16 cellular contexts compared by ENCODE assay signal in the genomic region with DNA sequence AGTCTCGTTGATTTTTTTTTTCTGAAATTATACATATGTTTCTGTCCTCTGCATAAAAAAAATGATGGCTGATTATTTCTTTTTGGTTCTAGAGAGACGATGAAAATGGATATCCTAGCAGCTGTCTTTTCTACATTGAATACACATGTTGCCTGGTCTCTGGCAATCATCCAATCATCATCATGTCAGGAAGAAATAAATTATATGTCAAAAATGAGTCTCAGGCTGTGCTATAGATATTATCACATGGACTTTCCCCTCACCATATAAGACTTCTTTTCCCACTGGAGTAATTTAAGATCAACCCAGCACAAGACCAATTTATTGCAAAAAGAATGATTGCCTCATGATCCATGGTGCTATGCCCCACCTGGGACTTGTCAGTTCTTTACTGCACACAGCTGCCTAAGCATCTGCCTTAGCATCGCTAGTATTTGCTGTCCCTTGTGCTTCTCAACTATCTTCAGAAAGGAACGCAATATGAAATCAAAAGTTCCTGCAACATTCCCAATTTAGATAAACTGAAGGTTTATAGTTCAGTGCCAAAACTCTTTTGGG.
DNase-seq lines count a peak whose midpoint lies in the region; TF ChIP-seq lines count a peak whose summit lies in the region.
"Had no signal": no experiment of that assay in that cellular context is flagged by ENCODE, and none has a peak within 500 bp of the region (broad histone marks: within the 10 kb centered on the region; RNA-seq: fewer than 3 reads in every experiment).

No MANE protein-coding gene starts in this region.

- no peaks in the 10 kb centered on the region for H3K36me3 Mint-ChIP-seq in nephron (ENCODE audit: low read depth)

- H3K27ac Mint-ChIP-seq in nephron, result peak overlapping the region; percentile 28 to 88 (median 29)
- H3K27ac Mint-ChIP-seq: activated T-cell treated with anti-CD3 and anti-CD28 coated beads, Interleukin-2, amount 50 U/mL, for 24 hours; T-helper 2 cell treated with Interferon-gamma antibody and Interleukin-4, amounts not matched to agents 5 μg/mL and 100 μg/mL, for 36 hours had no signal

- peaks cover 19% of the 10 kb centered on the region for H3K4me1 Mint-ChIP-seq in nephron

- no peak overlapping the region for H3K4me3 Mint-ChIP-seq in nephron
- H3K4me3 Mint-ChIP-seq: activated T-cell treated with anti-CD3 and anti-CD28 coated beads, Interleukin-2, amount 50 U/mL, for 24 hours; T-helper 2 cell treated with Interferon-gamma antibody and Interleukin-4, amounts not matched to agents 5 μg/mL and 100 μg/mL, for 36 hours had no signal

- peak; percentile 18 for DNase-seq in NCI-H1436 (lab: John Stamatoyannopoulos, UW)
- DNase-seq in NCI-H1436 treated with DMSO at 0.1 percent for 48 hours (lab: John Stamatoyannopoulos, UW), result no peak
- DNase-seq in NCI-H1105 treated with DMSO at 0.1 percent for 48 hours (lab: John Stamatoyannopoulos, UW), result peak; percentile 78
- DNase-seq in NCI-H446 treated with DMSO at 0.1 percent for 48 hours (lab: John Stamatoyannopoulos, UW), result peak; percentile 56
- no peak for DNase-seq in NCI-H526 treated with DMSO at 0.1 percent for 48 hours (lab: John Stamatoyannopoulos, UW)
- no peak for DNase-seq in CD1c-positive myeloid dendritic cell (ENCODE audit: extremely low spot score)
- DNase-seq in SW 1271 (lab: John Stamatoyannopoulos, UW), result no peak
- DNase-seq: activated CD4-positive, alpha-beta T cell treated with anti-CD3 and anti-CD28 coated beads for 48 hours; activated T-cell treated with anti-CD3 and anti-CD28 coated beads, Interleukin-2, amount 50 U/mL, for 24 hours; body of pancreas; KG1; NCI-H345; nucleus accumbens; stimulated activated CD8-positive, alpha-beta memory T cell treated with anti-CD3 and anti-CD28 coated beads, Interleukin-4, amount 100 ng/mL, for 48 hours had no signal

- TF ChIP-seq CTCF in nephron (IDR thresholded peaks at IDR 0.05; ENCODE audit: unreplicated experiment in 3 of 3), result no peak

- H3K27me3 Mint-ChIP-seq in nephron (ENCODE audit: low read depth), result no peaks in the 10 kb centered on the region
- H3K27me3 Mint-ChIP-seq: activated T-cell treated with anti-CD3 and anti-CD28 coated beads, Interleukin-2, amount 50 U/mL, for 24 hours had no signal

- no peaks in the 10 kb centered on the region for H3K9me3 Mint-ChIP-seq in nephron
- H3K9me3 Mint-ChIP-seq: activated T-cell treated with anti-CD3 and anti-CD28 coated beads, Interleukin-2, amount 50 U/mL, for 24 hours; T-helper 2 cell treated with Interferon-gamma antibody and Interleukin-4, amounts not matched to agents 5 μg/mL and 100 μg/mL, for 36 hours had no signal

Comparison
In these comparisons a context has a peak if more than half of its experiments do, and no peak if none do; other contexts are left out.
1. DNase-seq: peak in NCI-H1436 (single experiment), NCI-H1105 treated with DMSO at 0.1 percent for 48 hours (single experiment) and NCI-H446 treated with DMSO at 0.1 percent for 48 hours (single experiment); none in NCI-H1436 treated with DMSO at 0.1 percent for 48 hours (single experiment), NCI-H526 treated with DMSO at 0.1 percent for 48 hours (single experiment), CD1c-positive myeloid dendritic cell (single experiment) and SW 1271 (0 of 2).